Comparison of ENCODE assay signal across 15 cellular contexts in genomic region chr21:45285266-45285931, GRCh38. TPM values are rescaled to one million over a fixed set of nuclear protein-coding genes. Genes with fewer than 3 reads are reported as not detected.
DNase-seq lines count a peak whose midpoint lies in the region; ATAC-seq and TF ChIP-seq lines count a peak whose summit lies in the region.
"Had no signal": no experiment of that assay in that cellular context is flagged by ENCODE, and none has a peak within 500 bp of the region (broad histone marks: within the 10 kb centered on the region; RNA-seq: fewer than 3 reads in every experiment).

No MANE protein-coding gene starts in this region.

- peaks cover 9 to 32% (median 20%) of the 10 kb centered on the region in 4 donors for H3K4me1 Mint-ChIP-seq in CD4-positive, alpha-beta memory T cell
- peaks cover 7% of the 10 kb centered on the region; the same call in 1 of the 3 replicates for H3K4me1 Mint-ChIP-seq in GM23338
- peaks cover 12% of the 10 kb centered on the region for H3K4me1 Mint-ChIP-seq in central memory CD8-positive, alpha-beta T cell

- peaks cover 18% of the 10 kb centered on the region for H3K79me1 ChIP-seq in neuronal stem cell (ENCODE audit: low read depth, low read length)

- intact Hi-C loops in CD4-positive, alpha-beta memory T cell (cut with micrococcal nuclease), result loop anchor here (5.0 kb wide), 3 partner anchors 133 to 307 kb away; no protein-coding TSS in a partner anchor

- DNase-seq in CD4-positive, alpha-beta memory T cell, result no peak
- DNase-seq in GM23338 (ENCODE audit: low spot score) (no peak), neuronal stem cell (ENCODE audit: low spot score) (no peak), NCI-H446 treated with DMSO at 0.1 percent for 48 hours (lab: John Stamatoyannopoulos, UW) (no peak), SHP77 (lab: John Stamatoyannopoulos, UW) (no peak)
- DNase-seq in central memory CD8-positive, alpha-beta T cell (ENCODE audit: low spot score in 2 of 2), result no peak
- DNase-seq: activated CD4-positive, alpha-beta T cell treated with anti-CD3 and anti-CD28 coated beads, Interleukin-2, amount 50 U/mL, for 1 hour; GF-D8; NCI-H2107; retina had no signal

- ATAC-seq in GM23338 (no peak), HG02885 (IDR thresholded peaks at IDR 0.05; ENCODE audit: poor library complexity, unreplicated experiment) (no peak)
- no peak for ATAC-seq in central memory CD8-positive, alpha-beta T cell (replicated peaks; ENCODE audit: extremely low read depth, poor library complexity, severe bottlenecking)

- H3K4me2 ChIP-seq in GM23338, result no peak overlapping the region
- no peak overlapping the region for H3K4me2 ChIP-seq in neuronal stem cell (ENCODE audit: insufficient read depth, low read length, poor library complexity, severe bottlenecking)

- H3K4me1 ChIP-seq in CD4-positive, alpha-beta memory T cell (ENCODE audit: insufficient read depth, low read length), result peaks cover 7% of the 10 kb centered on the region
- H3K4me1 ChIP-seq in GM23338 (ENCODE audit: insufficient read depth), result peaks cover 4% of the 10 kb centered on the region; the same call in 1 of the 2 replicates
- peaks cover 4 to 5% of the 10 kb centered on the region in 2 donors for H3K4me1 ChIP-seq in neuronal stem cell (ENCODE audit: control insufficient read depth in 2 of 2, insufficient read depth in 1 of 2, low read depth in 1 of 2, low read length in 2 of 2)

- H2BK5ac ChIP-seq in neuronal stem cell (ENCODE audit: low read length), result no peak overlapping the region

- H3K36me3 ChIP-seq in CD4-positive, alpha-beta memory T cell (ENCODE audit: insufficient read depth, low read length), result peaks cover 45% of the 10 kb centered on the region
- H3K36me3 ChIP-seq in GM23338 (ENCODE audit: insufficient read depth) (peaks cover 15% of the 10 kb centered on the region), neuronal stem cell (replicated peaks in 1 of 2; ENCODE audit: control insufficient read depth in 2 of 2, insufficient read depth in 2 of 2, low read length in 2 of 2) (peaks cover 48 to 63% of the 10 kb centered on the region in 2 donors)

- H3K27ac ChIP-seq in CD4-positive, alpha-beta memory T cell (ENCODE audit: low read depth, low read length), result no peak overlapping the region
- H3K27ac ChIP-seq in GM23338 (ENCODE audit: low read depth), result no peak overlapping the region
- H3K27ac ChIP-seq in neuronal stem cell (replicated peaks; ENCODE audit: low read length), result no peak overlapping the region
- H3K27ac ChIP-seq: C4-2B, HL-60, SK-N-MC had no signal

- H3K9ac ChIP-seq in neuronal stem cell (ENCODE audit: low read depth, low read length, poor library complexity), result peak overlapping the region; percentile 84

- H3K27me3 Mint-ChIP-seq in CD4-positive, alpha-beta memory T cell, result no peaks in the 10 kb centered on the region
- peaks cover 5% of the 10 kb centered on the region for H3K27me3 Mint-ChIP-seq in GM23338 (ENCODE audit: insufficient read depth, low read depth, poor library complexity)
- H3K27me3 Mint-ChIP-seq in central memory CD8-positive, alpha-beta T cell, result no peaks in the 10 kb centered on the region
- H3K27me3 Mint-ChIP-seq: dendritic cell treated with granulocyte-macrophage colony-stimulating factor and Interleukin-4, amounts not matched to agents 40 ng/mL and 50 ng/mL, for 4 days had no signal

- WGBS in neuronal stem cell (ENCODE audit: extremely low coverage in 2 of 2, insufficient read length in 2 of 2, insufficient replicate concordance in 1 of 2), 2 donors, result no CpG with 5 or more reads among the region's 28 CpGs

- peaks cover 20% of the 10 kb centered on the region for H4K20me1 ChIP-seq in GM23338 (replicated peaks; ENCODE audit: insufficient read depth)

- no peak overlapping the region for H2BK12ac ChIP-seq in neuronal stem cell (ENCODE audit: low read length)

- no peak overlapping the region for H3K4ac ChIP-seq in neuronal stem cell (ENCODE audit: low read length)

- no peaks in the 10 kb centered on the region for H3K9me3 ChIP-seq in CD4-positive, alpha-beta memory T cell (ENCODE audit: control insufficient read depth in 1 of 2, low read length in 2 of 2)
- no peaks in the 10 kb centered on the region for H3K9me3 ChIP-seq in neuronal stem cell (replicated peaks in 1 of 2; ENCODE audit: control insufficient read depth in 2 of 2, insufficient read depth in 1 of 2, low read depth in 1 of 2, low read length in 2 of 2)

- peaks cover 20 to 39% of the 10 kb centered on the region in 2 donors for H3K36me3 Mint-ChIP-seq in CD4-positive, alpha-beta memory T cell
- peaks cover 36% of the 10 kb centered on the region for H3K36me3 Mint-ChIP-seq in GM23338 (ENCODE audit: low read depth)
- H3K36me3 Mint-ChIP-seq in central memory CD8-positive, alpha-beta T cell (ENCODE audit: insufficient read depth), result peaks cover 22% of the 10 kb centered on the region

- H3K27ac Mint-ChIP-seq in CD4-positive, alpha-beta memory T cell, result peak overlapping the region; percentile 30 to 74 (median 60)
- no peak overlapping the region for H3K27ac Mint-ChIP-seq in GM23338
- H3K27ac Mint-ChIP-seq in central memory CD8-positive, alpha-beta T cell (ENCODE audit: low read depth), result peak overlapping the region; percentile 11
- H3K27ac Mint-ChIP-seq: dendritic cell treated with granulocyte-macrophage colony-stimulating factor and Interleukin-4, amounts not matched to agents 40 ng/mL and 50 ng/mL, for 4 days had no signal

- POLR2A ChIA-PET in CD4-positive, alpha-beta memory T cell (lab: Charles Lee; ENCODE audit: partially characterized antibody), result no interaction called here

- H3F3A ChIP-seq in GM23338 (replicated peaks; ENCODE audit: low read depth), result peaks cover 6% of the 10 kb centered on the region; the same call in 1 of the 2 replicates

- H3K23ac ChIP-seq in neuronal stem cell (ENCODE audit: low read depth, low read length, poor library complexity), result peak overlapping the region; percentile 61

- no peaks in the 10 kb centered on the region for H3K9me2 ChIP-seq in GM23338 (ENCODE audit: insufficient read depth)

- peaks cover 34% of the 10 kb centered on the region for H3K79me2 ChIP-seq in GM23338 (replicated peaks; ENCODE audit: insufficient read depth)

- H3K27me3 ChIP-seq in CD4-positive, alpha-beta memory T cell (ENCODE audit: insufficient read depth, low read length), result no peaks in the 10 kb centered on the region
- no peaks in the 10 kb centered on the region for H3K27me3 ChIP-seq in GM23338 (ENCODE audit: insufficient read depth)
- no peaks in the 10 kb centered on the region for H3K27me3 ChIP-seq in neuronal stem cell (ENCODE audit: control insufficient read depth in 3 of 3, insufficient read depth in 3 of 3, low read depth in 1 of 3, low read length in 3 of 3)

- CTCF ChIA-PET in CD4-positive, alpha-beta memory T cell (lab: Charles Lee; ENCODE audit: partially characterized antibody), result interaction anchor here (1.3 kb wide), 1 partner anchor 133 kb away, joined by 3 read pairs; no protein-coding TSS in a partner anchor

- H2AK5ac ChIP-seq in neuronal stem cell (ENCODE audit: low read depth, low read length), result no peak overlapping the region

- TF ChIP-seq CTCF in GM23338 (conservative IDR thresholded peaks at IDR 0.05; ENCODE audit: low read depth in 2 of 2), result no peak

- H4K8ac ChIP-seq in neuronal stem cell (ENCODE audit: low read depth, low read length), result no peak overlapping the region

- H3K4me3 Mint-ChIP-seq in CD4-positive, alpha-beta memory T cell, result peak overlapping the region; percentile 20 to 75 (median 60)
- peak overlapping the region; percentile 80 for H3K4me3 Mint-ChIP-seq in GM23338
- peak overlapping the region; percentile 65 for H3K4me3 Mint-ChIP-seq in central memory CD8-positive, alpha-beta T cell
- H3K4me3 Mint-ChIP-seq: dendritic cell treated with granulocyte-macrophage colony-stimulating factor and Interleukin-4, amounts not matched to agents 40 ng/mL and 50 ng/mL, for 4 days had no signal

- H2BK120ac ChIP-seq in neuronal stem cell (ENCODE audit: low read depth, low read length), result no peak overlapping the region

- no peak overlapping the region for H3K18ac ChIP-seq in neuronal stem cell (ENCODE audit: low read length)

- H3K4me3 ChIP-seq in CD4-positive, alpha-beta memory T cell (ENCODE audit: low read length in 2 of 2), result no peak overlapping the region
- H3K4me3 ChIP-seq in GM23338, result no peak overlapping the region
- peak overlapping the region in 1 of 2 donors; percentile 3 for H3K4me3 ChIP-seq in neuronal stem cell (ENCODE audit: low read length in 2 of 2)
- H3K4me3 ChIP-seq: SK-N-MC had no signal

- no peak overlapping the region for H2BK15ac ChIP-seq in neuronal stem cell (ENCODE audit: low read length)

- H2AFZ ChIP-seq in GM23338 (no peak overlapping the region), neuronal stem cell (ENCODE audit: low read length) (no peak overlapping the region)

- no peak overlapping the region for H4K91ac ChIP-seq in neuronal stem cell (ENCODE audit: low read depth, low read length, poor library complexity)

- no peak overlapping the region for H3K14ac ChIP-seq in neuronal stem cell (ENCODE audit: low read length)

- peaks cover 0 to 2% (median 0%) of the 10 kb centered on the region in 8 donors for H3K9me3 Mint-ChIP-seq in CD4-positive, alpha-beta memory T cell
- no peaks in the 10 kb centered on the region for H3K9me3 Mint-ChIP-seq in GM23338
- H3K9me3 Mint-ChIP-seq in central memory CD8-positive, alpha-beta T cell, result no peaks in the 10 kb centered on the region
- H3K9me3 Mint-ChIP-seq: dendritic cell treated with granulocyte-macrophage colony-stimulating factor and Interleukin-4, amounts not matched to agents 40 ng/mL and 50 ng/mL, for 4 days had no signal

TF ChIP-seq in GM23338, 12 proteins besides CTCF, POLR2A, EP300 and RAD21 (continues in another document):
- TF ChIP-seq NANOG (IDR thresholded peaks at IDR 0.05; ENCODE audit: borderline replicate concordance), result no peak
- TF ChIP-seq CREB1 (CRISPR knock-in tag; IDR thresholded peaks at IDR 0.05; ENCODE audit: low read depth), result no peak
- no peak for TF ChIP-seq ZNF331 (CRISPR knock-in tag; IDR thresholded peaks at IDR 0.05; ENCODE audit: low read depth)

RNA-seq across cellular contexts. Expression of gene POFUT2, which starts 2.3 kb away (rescaled TPM):
- total RNA-seq in CD4-positive, alpha-beta memory T cell, result 10 to 100 TPM; 40.1 to 40.8 TPM
- polyA plus RNA-seq in CD4-positive, alpha-beta memory T cell, result 1 to 10 TPM; 2.8 to 5.7 TPM
- total RNA-seq in GM23338 (2014; rRNA removed; shearing (Covaris generic)), result 34.5 and 36.2 TPM in 2 replicates
- 10.9 and 12.1 TPM in 2 replicates for polyA plus RNA-seq in GM23338 (2016; fragmentation: Nextera tagmentation; extraction: Ambion mirVana)
- 33.3 TPM for polyA plus RNA-seq in neuronal stem cell (2013, experiment 1 of 2)
- 32.4 TPM for polyA plus RNA-seq in neuronal stem cell (2013, experiment 2 of 2)
